In the genomic region with DNA sequence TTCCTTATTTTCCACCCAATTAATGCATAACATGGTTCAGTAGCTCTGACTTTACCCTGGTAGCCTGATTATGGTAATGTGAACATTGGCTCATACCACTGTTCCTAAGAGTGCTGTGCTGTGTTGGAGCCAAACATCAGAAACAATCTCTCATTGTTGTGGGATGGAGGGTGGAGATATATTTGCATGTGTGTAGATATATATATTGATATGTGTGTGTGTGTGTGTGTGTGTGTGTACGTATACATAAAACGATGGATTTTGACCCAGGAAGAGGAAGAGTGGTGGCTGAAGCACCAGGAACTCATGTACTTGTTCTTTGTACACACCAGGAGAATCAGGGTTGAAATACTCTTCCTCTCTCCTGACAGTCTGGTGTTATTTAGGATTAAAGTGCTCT, we compare ENCODE assay signal across 22 cellular contexts.
"Had no signal": no experiment of that assay in that cellular context is flagged by ENCODE, and none has a peak within 500 bp of the region (broad histone marks: within the 10 kb centered on the region; RNA-seq: fewer than 3 reads in every experiment).

No MANE protein-coding gene starts in this region.

- H3K4me1 ChIP-seq: right atrium auricular region, testis, tibial artery had no signal

- H3K27ac ChIP-seq: ovary, right atrium auricular region, testis, tibial artery had no signal

- H3K4me3 ChIP-seq: ovary, right atrium auricular region, testis, tibial artery had no signal

- ATAC-seq: left lobe of liver; naive thymus-derived CD4-positive, alpha-beta T cell; sciatic nerve; stimulated activated memory B cell treated with anti-CD40 and anti-IgM and Interleukin-4, amounts not matched to agents 10 μg/mL and 1 μg/mL and 100 μg/mL, for 72 hours; stimulated activated naive CD8-positive, alpha-beta T cell treated with anti-CD3 and anti-CD28 coated beads, Interleukin-15, Interleukin-2, amounts not matched to agents 100 U/mL and 50 U/mL, for 24 hours had no signal

- DNase-seq: cortex of kidney; effector CD4-positive, alpha-beta T cell; hypothalamus; immature natural killer cell; islet precursor cell; kidney glomerular epithelial cell; mesenchymal stem cell; naive thymus-derived CD4-positive, alpha-beta T cell; nucleus accumbens; ovary; posterior cingulate gyrus; stimulated activated CD4-positive, alpha-beta T cell treated with anti-CD3 and anti-CD28 coated beads, Interleukin-2, amount 100 ng/mL, for 24 hours; stimulated activated CD4-positive, alpha-beta T cell treated with anti-CD3 and anti-CD28 coated beads, Interleukin-4, amount 100 ng/mL, for 24 hours; stimulated activated naive CD8-positive, alpha-beta T cell treated with anti-CD3 and anti-CD28 coated beads, Interleukin-15, Interleukin-2, amounts not matched to agents 100 U/mL and 50 U/mL, for 24 hours; substantia nigra; testis; tibial artery had no signal

- H3K9me3 ChIP-seq: ovary, right atrium auricular region, testis, tibial artery had no signal

- H3K36me3 ChIP-seq: ovary, right atrium auricular region, tibial artery had no signal

- H3K27me3 ChIP-seq: ovary, right atrium auricular region, testis, tibial artery had no signal

- FAIRE-seq: frontal cortex had no signal
